In genomic region chr10:13775786-13776780, GRCh38 we compare ENCODE assay signal across 13 cellular contexts.
A peak's percentile ranks its signal among the peaks of the same experiment; 100 is the strongest.
DNase-seq lines count a peak whose midpoint lies in the region; ATAC-seq and TF ChIP-seq lines count a peak whose summit lies in the region.
"Had no signal": no experiment of that assay in that cellular context is flagged by ENCODE, and none has a peak within 500 bp of the region (broad histone marks: within the 10 kb centered on the region; RNA-seq: fewer than 3 reads in every experiment).

No MANE protein-coding gene starts in this region.

- no peak for ATAC-seq in GM18511 (IDR thresholded peaks at IDR 0.05; ENCODE audit: unreplicated experiment)
- ATAC-seq: GM23338, mucosa of descending colon, sciatic nerve had no signal

- TF ChIP-seq CTCF in retinal pigment epithelial cell (conservative IDR thresholded peaks at IDR 0.05; ENCODE audit: low read depth, low read length) (no peak), spleen (IDR thresholded peaks at IDR 0.05 in 8 of 11, conservative IDR thresholded peaks at IDR 0.05 in 3 of 11) (no peak)

- H3K36me3 ChIP-seq in spleen = no peaks in the 10 kb centered on the region

- DNase-seq in GM04503 (ENCODE audit: low read depth) = peak; percentile 56
- peak; percentile 80 for DNase-seq in M059J (ENCODE audit: low read depth)
- peak; percentile 77 for DNase-seq in dermis blood vessel endothelial cell
- peak; percentile 28 for DNase-seq in retinal pigment epithelial cell (ENCODE audit: low read depth)
- no peak for DNase-seq in GF-D8 (lab: John Stamatoyannopoulos, UW)
- no peak for DNase-seq in spleen
- DNase-seq in activated gamma-delta T cell (lab: John Stamatoyannopoulos, UW) = no peak
- DNase-seq: activated effector memory CD4-positive, alpha-beta T cell treated with Interleukin-2 at 50 U/mL for 16 hours; mucosa of descending colon; SIG-M5 had no signal

- no peak overlapping the region for H3K4me3 ChIP-seq in retinal pigment epithelial cell (ENCODE audit: low read length)
- H3K4me3 ChIP-seq in spleen = no peak overlapping the region
- H3K4me3 ChIP-seq: GM23338, mucosa of descending colon had no signal

- intact Hi-C loops in spleen (cut with DNase I; ENCODE audit: low total_unique reads) = loop anchor here (2.0 kb wide), 1 partner anchor 115 kb away; no protein-coding TSS in a partner anchor

- H3K27me3 ChIP-seq in spleen (replicated peaks in 1 of 7) = peaks cover 0 to 32% (median 0%) of the 10 kb centered on the region in 7 donors

- WGBS in spleen, 5 donors = 83 to 85% (median 84%) methylated on average over 14 of the region's 14 CpGs

- no peak for TF ChIP-seq POLR2A in spleen (IDR thresholded peaks at IDR 0.05)

- no peaks in the 10 kb centered on the region for H3K9me3 ChIP-seq in spleen
- H3K9me3 ChIP-seq: mucosa of descending colon had no signal

- H3K4me1 ChIP-seq in spleen = peaks cover 0 to 22% (median 6%) of the 10 kb centered on the region in 6 donors

- H3K27ac ChIP-seq in spleen = peak overlapping the region in 1 of 8 donors; percentile 26

Comparison
In these comparisons a context has a peak if more than half of its experiments do, and no peak if none do; other contexts are left out.
1. DNase-seq: peak in GM04503 (single experiment), M059J (single experiment), dermis blood vessel endothelial cell (single experiment) and retinal pigment epithelial cell (single experiment); none in GF-D8 (single experiment), spleen (single experiment) and activated gamma-delta T cell (single experiment).